8 cellular contexts compared by ENCODE assay signal in the genomic region with DNA sequence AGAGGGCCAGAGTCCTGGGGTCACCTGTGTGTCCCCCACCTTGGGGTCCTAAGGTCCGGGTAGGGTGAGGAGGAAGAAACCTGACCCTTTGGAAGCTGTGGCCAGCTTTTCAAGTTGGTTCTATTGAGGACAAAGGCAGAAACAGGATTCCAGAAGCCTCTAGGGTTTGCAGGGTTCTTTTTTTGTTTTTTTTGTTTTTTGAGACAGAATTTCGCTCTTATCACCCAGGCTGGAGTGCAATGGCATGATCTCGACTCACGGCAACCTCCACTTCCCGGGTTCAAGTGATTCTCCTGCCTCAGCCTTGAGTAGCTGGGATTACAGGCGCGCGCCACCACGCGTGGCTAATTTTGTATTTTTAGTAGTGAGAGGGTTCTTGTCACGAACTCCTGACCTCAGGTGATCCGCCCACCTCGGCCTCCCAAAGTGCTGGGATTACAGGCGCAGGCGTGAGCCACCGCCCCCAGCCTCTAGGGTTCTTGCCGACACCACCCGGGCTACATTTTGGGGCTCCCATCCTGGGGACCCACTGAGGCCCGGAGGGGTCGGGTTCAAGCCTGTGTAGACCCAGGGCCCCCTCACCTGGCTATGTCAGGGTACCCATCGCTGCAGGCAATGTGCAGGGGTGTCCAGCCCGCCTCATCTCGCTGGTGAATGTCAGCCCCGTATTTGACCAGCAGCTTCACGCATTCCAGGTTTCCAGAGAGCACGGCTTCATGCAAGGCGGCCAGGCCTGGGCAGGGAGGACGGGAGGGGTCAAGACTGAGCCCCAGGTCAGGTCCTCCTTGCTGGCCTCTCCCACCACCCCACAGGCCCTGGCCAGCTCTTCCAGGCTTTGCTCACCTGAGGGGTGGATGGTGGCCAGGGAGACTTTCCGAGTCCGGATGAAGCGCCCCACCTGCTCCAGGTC. TPM values are rescaled to one million over a fixed set of nuclear protein-coding genes. Genes with fewer than 3 reads are reported as not detected.
DNase-seq lines count a peak whose midpoint lies in the region; ATAC-seq and TF ChIP-seq lines count a peak whose summit lies in the region.

No MANE protein-coding gene starts in this region.

- in situ Hi-C loops in brain microvascular endothelial cell (cut with HindIII; ENCODE audit: low pct_ligation_motif_present, low sequenced_read_pairs), result no loop called here

- H3K9me3 ChIP-seq in right atrium auricular region (no peaks in the 10 kb centered on the region), mesodermal cell (ENCODE audit: control insufficient read depth, low read length) (no peaks in the 10 kb centered on the region), uterus (no peaks in the 10 kb centered on the region)

- intact Hi-C loops in left cardiac atrium (cut with DNase I) (no loop called here), uterus (cut with DNase I; ENCODE audit: low total_unique reads) (no loop called here)

- H3K4me3 ChIP-seq in right atrium auricular region (peak overlapping the region; percentile 71 to 87), brain microvascular endothelial cell (ENCODE audit: low read depth, low read length) (peak overlapping the region; percentile 68), mesodermal cell (ENCODE audit: extremely low read depth, insufficient read depth, low read length, poor library complexity, severe bottlenecking) (peak overlapping the region; percentile 76), uterus (peak overlapping the region; percentile 58)

- H3K4me1 ChIP-seq in right atrium auricular region (peaks cover 0 to 25% of the 10 kb centered on the region in 2 donors), mesodermal cell (ENCODE audit: control insufficient read depth, insufficient read depth, low read length, poor library complexity, severe bottlenecking) (peaks cover 4% of the 10 kb centered on the region), uterus (peaks cover 0 to 4% of the 10 kb centered on the region in 2 donors)

- DNase-seq in right atrium auricular region (ENCODE audit: low spot score) (no peak), left cardiac atrium (no peak), brain microvascular endothelial cell (no peak), uterus (no peak), HPDE6-E6E7 (ENCODE audit: extremely low spot score) (no peak), NCI-H2171 treated with DMSO at 0.1 percent for 48 hours (lab: John Stamatoyannopoulos, UW) (no peak)
- DNase-seq in stimulated activated CD4-positive, alpha-beta T cell treated with anti-CD3 and anti-CD28 coated beads, Interleukin-4, amount 100 ng/mL, for 24 hours, result no peak

- TF ChIP-seq CTCF in right atrium auricular region (IDR thresholded peaks at IDR 0.05) (no peak), brain microvascular endothelial cell (IDR thresholded peaks at IDR 0.05; ENCODE audit: low read depth, low read length, missing control alignments) (no peak), uterus (IDR thresholded peaks at IDR 0.05) (no peak)

- H3K36me3 ChIP-seq in right atrium auricular region (no peaks in the 10 kb centered on the region), brain microvascular endothelial cell (replicated peaks) (no peaks in the 10 kb centered on the region), mesodermal cell (ENCODE audit: control insufficient read depth, insufficient read depth, low read length) (peaks cover 5% of the 10 kb centered on the region), uterus (no peaks in the 10 kb centered on the region)

- H3K27ac ChIP-seq in right atrium auricular region, result peak overlapping the region; percentile 94 to 97
- H3K27ac ChIP-seq in brain microvascular endothelial cell, result peak overlapping the region; percentile 90
- H3K27ac ChIP-seq in mesodermal cell (ENCODE audit: low read depth, low read length, severe bottlenecking), result peak overlapping the region; percentile 92
- H3K27ac ChIP-seq in uterus, result peak overlapping the region; percentile 80 to 83

- ATAC-seq in left cardiac atrium, result no peak

- 90 to 92% methylated on average over 28 to 31 of the region's 31 CpGs for WGBS in mesodermal cell (ENCODE audit: insufficient coverage in 2 of 2), 2 experiments

- no peak for TF ChIP-seq POLR2A in uterus (IDR thresholded peaks at IDR 0.05)

- no peaks in the 10 kb centered on the region for H3K27me3 ChIP-seq in right atrium auricular region
- H3K27me3 ChIP-seq in brain microvascular endothelial cell (replicated peaks), result no peaks in the 10 kb centered on the region
- no peaks in the 10 kb centered on the region for H3K27me3 ChIP-seq in uterus

RNA-seq across cellular contexts. Expression of a gene that starts 0.7 kb away (rescaled TPM):
- not detected for total RNA-seq in right atrium auricular region
- not detected for total RNA-seq in left cardiac atrium
- polyA plus RNA-seq in mesodermal cell (2013, experiment 1 of 2), result not detected
- not detected for polyA plus RNA-seq in mesodermal cell (2013, experiment 2 of 2)
- total RNA-seq in uterus, result 1 to 10 TPM in 1 of 4 donors, not detected in 3; 1.6 TPM

RNA-seq across cellular contexts. Expression of a gene that starts 1.1 kb away (rescaled TPM):
- 100 to 1,000 TPM in 1 of 2 donors, 10 to 100 TPM in 1; 91.3 to 108 TPM for total RNA-seq in right atrium auricular region
- 10 to 100 TPM; 83.9 to 98.0 TPM for total RNA-seq in left cardiac atrium
- 155 TPM for polyA plus RNA-seq in mesodermal cell (2013, experiment 1 of 2)
- 127 TPM for polyA plus RNA-seq in mesodermal cell (2013, experiment 2 of 2)
- total RNA-seq in uterus, result 10 to 100 TPM; 30.5 to 92.6 (median 61.3) TPM

RNA-seq across cellular contexts. Expression of a gene that starts 26.2 kb away (rescaled TPM):
- total RNA-seq in right atrium auricular region (100 to 1,000 TPM; 321 to 426 TPM), left cardiac atrium (100 to 1,000 TPM; 403 to 414 TPM), uterus (100 to 1,000 TPM; 199 to 504 (median 304) TPM)
- polyA plus RNA-seq in mesodermal cell (2013, experiment 1 of 2), result 764 TPM
- 720 TPM for polyA plus RNA-seq in mesodermal cell (2013, experiment 2 of 2)

RNA-seq across cellular contexts. Expression of a gene that starts 30.2 kb away (rescaled TPM):
- total RNA-seq in right atrium auricular region, result not detected
- not detected for total RNA-seq in left cardiac atrium
- not detected for polyA plus RNA-seq in mesodermal cell (2013, experiment 1 of 2)
- not detected for polyA plus RNA-seq in mesodermal cell (2013, experiment 2 of 2)
- total RNA-seq in uterus, result not detected

RNA-seq across cellular contexts. Expression of a gene that starts 37.0 kb away (rescaled TPM):
- total RNA-seq in right atrium auricular region, result 100 to 1,000 TPM in 1 of 2 donors, 10 to 100 TPM in 1; 59.4 to 145 TPM
- 100 to 1,000 TPM; 168 to 252 TPM for total RNA-seq in left cardiac atrium
- 299 TPM for polyA plus RNA-seq in mesodermal cell (2013, experiment 1 of 2)
- 262 TPM for polyA plus RNA-seq in mesodermal cell (2013, experiment 2 of 2)
- total RNA-seq in uterus, result 100 to 1,000 TPM in 1 of 4 donors, 10 to 100 TPM in 3; 31.2 to 350 (median 55.1) TPM
